In genomic region chr7:39539816-39540215, GRCh38 we compare ENCODE assay signal across 17 cellular contexts.
"Had no signal": no experiment of that assay in that cellular context is flagged by ENCODE, and none has a peak within 500 bp of the region (broad histone marks: within the 10 kb centered on the region; RNA-seq: fewer than 3 reads in every experiment).

No MANE protein-coding gene starts in this region.

- H3K36me3 Mint-ChIP-seq: activated naive CD8-positive, alpha-beta T cell treated with anti-CD3 and anti-CD28 coated beads, Interleukin-2, amount 10 ng/mL, durations not matched to agents 7 days and 5 days; naive thymus-derived CD4-positive, alpha-beta T cell had no signal

- H3K27ac ChIP-seq: psoas muscle, sigmoid colon, VCaP had no signal

- H3K9me3 ChIP-seq: psoas muscle, sigmoid colon had no signal

- ATAC-seq: activated CD4-positive, alpha-beta T cell treated with anti-CD3 and anti-CD28 coated beads for 36 hours; activated CD8-positive, alpha-beta T cell treated with anti-CD3 and anti-CD28 coated beads for 36 hours; activated T-cell treated with anti-CD3 and anti-CD28 coated beads, Interleukin-2, amount 50 U/mL, for 72 hours; naive thymus-derived CD4-positive, alpha-beta T cell; psoas muscle had no signal

- H3K4me1 ChIP-seq: psoas muscle, sigmoid colon had no signal

- H3K27me3 Mint-ChIP-seq: activated CD4-positive, alpha-beta T cell treated with anti-CD3 and anti-CD28 coated beads for 36 hours had no signal

- H3K4me1 Mint-ChIP-seq: activated CD4-positive, alpha-beta T cell treated with anti-CD3 and anti-CD28 coated beads for 36 hours; activated naive CD8-positive, alpha-beta T cell treated with anti-CD3 and anti-CD28 coated beads, Interleukin-2, amount 10 ng/mL, durations not matched to agents 7 days and 5 days; naive thymus-derived CD4-positive, alpha-beta T cell had no signal

- H3K27ac Mint-ChIP-seq: activated CD4-positive, alpha-beta T cell treated with anti-CD3 and anti-CD28 coated beads for 36 hours; activated CD8-positive, alpha-beta T cell treated with anti-CD3 and anti-CD28 coated beads for 36 hours; activated naive CD8-positive, alpha-beta T cell treated with anti-CD3 and anti-CD28 coated beads, Interleukin-2, amount 10 ng/mL, durations not matched to agents 7 days and 5 days; activated T-cell treated with anti-CD3 and anti-CD28 coated beads, Interleukin-2, amount 50 U/mL, for 72 hours; naive thymus-derived CD4-positive, alpha-beta T cell had no signal

- H3K36me3 ChIP-seq: sigmoid colon had no signal

- H3K4me3 ChIP-seq: psoas muscle, sigmoid colon had no signal

- H3K9me3 Mint-ChIP-seq: activated CD8-positive, alpha-beta T cell treated with anti-CD3 and anti-CD28 coated beads for 36 hours; activated naive CD8-positive, alpha-beta T cell treated with anti-CD3 and anti-CD28 coated beads, Interleukin-2, amount 10 ng/mL, durations not matched to agents 7 days and 5 days; activated T-cell treated with anti-CD3 and anti-CD28 coated beads, Interleukin-2, amount 50 U/mL, for 72 hours had no signal

- H3K4me3 Mint-ChIP-seq: activated CD4-positive, alpha-beta T cell treated with anti-CD3 and anti-CD28 coated beads for 36 hours; activated CD8-positive, alpha-beta T cell treated with anti-CD3 and anti-CD28 coated beads for 36 hours; activated naive CD8-positive, alpha-beta T cell treated with anti-CD3 and anti-CD28 coated beads, Interleukin-2, amount 10 ng/mL, durations not matched to agents 7 days and 5 days; activated T-cell treated with anti-CD3 and anti-CD28 coated beads, Interleukin-2, amount 50 U/mL, for 72 hours; naive thymus-derived CD4-positive, alpha-beta T cell had no signal

- H3K27me3 ChIP-seq: sigmoid colon had no signal

- DNase-seq: activated CD4-positive, alpha-beta T cell treated with anti-CD3 and anti-CD28 coated beads for 36 hours; activated CD8-positive, alpha-beta memory T cell treated with anti-CD3 and anti-CD28 coated beads, Interleukin-2, amount 50 U/mL, for 4 hours; activated CD8-positive, alpha-beta T cell treated with anti-CD3 and anti-CD28 coated beads for 36 hours; activated gamma-delta T cell treated with Interleukin-2 at 50 U/mL for 16 hours; activated naive CD8-positive, alpha-beta T cell treated with anti-CD3 and anti-CD28 coated beads, Interleukin-2, amount 10 ng/mL, durations not matched to agents 7 days and 5 days; activated T-cell treated with anti-CD3 and anti-CD28 coated beads, Interleukin-2, amount 50 U/mL, for 72 hours; anterior cingulate cortex; dermis blood vessel endothelial cell; erythroblast; naive thymus-derived CD4-positive, alpha-beta T cell; nucleus accumbens; psoas muscle; sigmoid colon; stimulated activated naive CD4-positive, alpha-beta T cell; substantia nigra; T1000 had no signal
